Comparison of ENCODE assay signal across 8 cellular contexts in the genomic region with DNA sequence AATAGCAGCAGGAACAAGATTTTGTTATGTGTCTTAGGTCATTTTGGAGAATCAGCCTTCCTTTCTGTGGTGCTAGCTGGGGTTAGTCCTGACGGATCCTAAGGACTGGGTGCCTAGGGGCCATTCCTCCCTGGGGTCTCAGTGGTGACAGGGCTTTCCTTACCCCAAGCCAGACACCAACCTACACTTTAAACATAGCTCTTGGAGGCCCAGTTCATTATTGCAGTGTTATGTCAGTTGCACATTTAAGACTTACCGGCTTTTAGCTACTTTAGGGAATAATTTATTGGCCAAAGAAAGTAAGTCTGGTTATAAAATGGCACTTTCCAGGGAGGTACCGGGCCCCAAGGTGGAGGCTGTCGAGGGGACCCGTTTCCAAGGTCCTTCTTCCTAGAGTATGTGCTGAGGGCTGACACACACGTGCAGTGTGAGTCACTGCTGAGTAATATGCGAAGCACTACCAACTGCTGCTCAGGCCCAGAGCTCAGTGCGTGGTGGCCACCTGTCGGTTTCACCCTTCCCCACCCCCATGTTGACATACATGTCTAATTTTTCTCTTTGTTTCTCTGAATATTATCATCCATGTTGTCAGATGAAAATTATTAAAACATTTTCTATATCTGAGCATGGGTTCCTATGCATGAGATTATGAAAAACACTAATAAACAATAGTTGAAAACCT. TPM values are rescaled to one million over a fixed set of nuclear protein-coding genes. Genes with fewer than 3 reads are reported as not detected.
DNase-seq lines count a peak whose midpoint lies in the region; ATAC-seq lines count a peak whose summit lies in the region.

No MANE protein-coding gene starts in this region.

- peak; percentile 91 for ATAC-seq in GM18907 (IDR thresholded peaks at IDR 0.05; ENCODE audit: unreplicated experiment)
- peak; percentile 93 for ATAC-seq in HG03064 (IDR thresholded peaks at IDR 0.05; ENCODE audit: low read depth, unreplicated experiment)
- ATAC-seq in sciatic nerve = no peak

- DNase-seq in 8988T = peak; percentile 21
- DNase-seq in T1000 (lab: John Stamatoyannopoulos, UW) = peak; percentile 21
- DNase-seq in glomerular visceral epithelial cell (ENCODE audit: extremely low spot score) = peak; percentile 69
- DNase-seq in NCI-H345 (lab: John Stamatoyannopoulos, UW) = no peak
- no peak for DNase-seq in sciatic nerve (ENCODE audit: low spot score)
- no peak for DNase-seq in medulla oblongata (ENCODE audit: extremely low spot score)

- intact Hi-C loops in sciatic nerve (cut with DNase I) = no loop called here

RNA-seq across cellular contexts. Expression of a gene that starts 37.0 kb away (rescaled TPM):
- total RNA-seq in sciatic nerve = 1.5 TPM

Comparison
In these comparisons a context has a peak if more than half of its experiments do, and no peak if none do; other contexts are left out.
1. DNase-seq: peak in 8988T (single experiment), T1000 (single experiment) and glomerular visceral epithelial cell (single experiment); none in NCI-H345 (single experiment), sciatic nerve (single experiment) and medulla oblongata (single experiment).